Comparison of ENCODE assay signal across 9 cellular contexts in genomic region chr12:53591301-53592206, GRCh38. TPM values are rescaled to one million over a fixed set of nuclear protein-coding genes. Genes with fewer than 3 reads are reported as not detected.
DNase-seq lines count a peak whose midpoint lies in the region; ATAC-seq and TF ChIP-seq lines count a peak whose summit lies in the region.
"Had no signal": no experiment of that assay in that cellular context is flagged by ENCODE, and none has a peak within 500 bp of the region (broad histone marks: within the 10 kb centered on the region; RNA-seq: fewer than 3 reads in every experiment).

No MANE protein-coding gene starts in this region.

- H3K4me1 ChIP-seq in SJCRH30 = peaks cover 2% of the 10 kb centered on the region

- peak; percentile 96 for TF ChIP-seq EP300 in neural cell (conservative IDR thresholded peaks at IDR 0.05; ENCODE audit: poor library complexity, severe bottlenecking)

- no peaks in the 10 kb centered on the region for H4K20me1 ChIP-seq in neural cell (ENCODE audit: insufficient read depth)

- peak; percentile 49 for TF ChIP-seq RAD21 in neural cell (conservative IDR thresholded peaks at IDR 0.05)

- peaks cover 8% of the 10 kb centered on the region for H3F3A ChIP-seq in neural cell (ENCODE audit: insufficient read depth, low read length, poor library complexity, severe bottlenecking)

- ATAC-seq in GM19455 (IDR thresholded peaks at IDR 0.05; ENCODE audit: unreplicated experiment) (no peak), GM21367 (IDR thresholded peaks at IDR 0.05; ENCODE audit: unreplicated experiment) (no peak)
- ATAC-seq: activated CD8-positive, alpha-beta T cell treated with anti-CD3 and anti-CD28 coated beads, Interleukin-2, amount 10 ng/mL, durations not matched to agents 7 days and 5 days had no signal

- DNase-seq in AG08395 (ENCODE audit: low spot score) (peak; percentile 13), SK-MEL-5 (ENCODE audit: low read depth, low spot score) (peak; percentile 43), fibroblast of gingiva (ENCODE audit: low read depth) (peak; percentile 18), SJCRH30 (no peak), T-helper 1 cell (no peak)
- DNase-seq: activated CD8-positive, alpha-beta T cell treated with anti-CD3 and anti-CD28 coated beads, Interleukin-2, amount 10 ng/mL, durations not matched to agents 7 days and 5 days had no signal

- H3K4me3 ChIP-seq in neural cell (ENCODE audit: low read length) (peak overlapping the region; percentile 52), SJCRH30 (no peak overlapping the region)

- H3K9ac ChIP-seq in neural cell (ENCODE audit: low read length) = peak overlapping the region; percentile 58

- H3K27me3 ChIP-seq in neural cell (ENCODE audit: insufficient read depth, low read depth, low read length) (no peaks in the 10 kb centered on the region), SJCRH30 (no peaks in the 10 kb centered on the region)

- peaks cover 13% of the 10 kb centered on the region for H3K79me2 ChIP-seq in neural cell (replicated peaks; ENCODE audit: insufficient read depth, low read length)

- no peak for TF ChIP-seq CTCF in neural cell (IDR thresholded peaks at IDR 0.05; ENCODE audit: poor library complexity, severe bottlenecking)

- peak overlapping the region; percentile 95 for H3K27ac ChIP-seq in neural cell (ENCODE audit: low read length)
- no peak overlapping the region for H3K27ac ChIP-seq in SJCRH30

- peak overlapping the region; percentile 18 for H2AFZ ChIP-seq in neural cell (ENCODE audit: low read depth, low read length)

- H3K9me2 ChIP-seq in neural cell (ENCODE audit: insufficient read depth, low read length) = no peaks in the 10 kb centered on the region

- in situ Hi-C loops in SK-MEL-5 (cut with HindIII; ENCODE audit: low pct_unique_long_range_greater_than_20kb, low sequenced_read_pairs) = no loop called here

- H3K4me2 ChIP-seq in neural cell (ENCODE audit: low read length) = peak overlapping the region; percentile 38

- no peaks in the 10 kb centered on the region for H3K36me3 ChIP-seq in neural cell (ENCODE audit: insufficient read depth, low read length)
- no peaks in the 10 kb centered on the region for H3K36me3 ChIP-seq in SJCRH30

- no peaks in the 10 kb centered on the region for H3K9me3 ChIP-seq in neural cell (ENCODE audit: low read length)
- no peaks in the 10 kb centered on the region for H3K9me3 ChIP-seq in SJCRH30 (replicated peaks)

TF ChIP-seq in neural cell, 6 proteins besides CTCF, POLR2A, EP300 and RAD21:
- no peak for TF ChIP-seq EZH2 (IDR thresholded peaks at IDR 0.05; ENCODE audit: borderline replicate concordance, insufficient read depth, low read length, poor library complexity, severe bottlenecking)
- TF ChIP-seq SMC3 (conservative IDR thresholded peaks at IDR 0.05; ENCODE audit: poor library complexity) = no peak
- no peak for TF ChIP-seq TAF1 (IDR thresholded peaks at IDR 0.05; ENCODE audit: low read depth)
- peak; percentile 98 for TF ChIP-seq REST (IDR thresholded peaks at IDR 0.05; ENCODE audit: borderline replicate concordance)
- TF ChIP-seq MXI1 (conservative IDR thresholded peaks at IDR 0.05; ENCODE audit: poor library complexity, severe bottlenecking) = peak; percentile 74
- TF ChIP-seq POLR2AphosphoS5 (IDR thresholded peaks at IDR 0.05) = peak; percentile 94

RNA-seq across cellular contexts. Expression of gene ATF7, which starts 34.6 kb away (rescaled TPM):
- total RNA-seq in SK-MEL-5 (2014; rRNA removed; shearing (Covaris generic)) = 10.2 and 11.8 TPM in 2 replicates
- polyA plus RNA-seq in SK-MEL-5 (2015; cell fraction: cytosol; rRNA removed) = 18.0 and 26.1 TPM in 2 replicates
- polyA plus RNA-seq in SK-MEL-5 (2015; cell fraction: nucleus; rRNA removed) = 16.7 and 39.8 TPM in 2 replicates
- 1.9 and 6.3 TPM in 2 replicates for polyA plus RNA-seq in neural cell
- polyA minus RNA-seq in neural cell = 6.6 and 19.0 TPM in 2 replicates
- 9.9 and 13.3 TPM in 2 replicates for total RNA-seq in SJCRH30 (2014; rRNA removed; shearing (Covaris generic))

Comparison
In these comparisons a context has a peak if more than half of its experiments do, and no peak if none do; other contexts are left out.
1. DNase-seq: peak in AG08395 (single experiment), SK-MEL-5 (single experiment) and fibroblast of gingiva (single experiment); none in SJCRH30 (0 of 2) and T-helper 1 cell (0 of 5).